ENCODE assay signal across 26 cellular contexts in genomic region chr3:51709675-51710074, GRCh38. TPM values are rescaled to one million over a fixed set of nuclear protein-coding genes. Genes with fewer than 3 reads are reported as not detected.
DNase-seq lines count a peak whose midpoint lies in the region; ATAC-seq, FAIRE-seq and TF ChIP-seq lines count a peak whose summit lies in the region.
"Had no signal": no experiment of that assay in that cellular context is flagged by ENCODE, and none has a peak within 500 bp of the region (broad histone marks: within the 10 kb centered on the region; RNA-seq: fewer than 3 reads in every experiment).

No MANE protein-coding gene starts in this region.

- no peak overlapping the region for H2BK15ac ChIP-seq in IMR-90 (ENCODE audit: low read depth, low read length)

- H3K4me3 Mint-ChIP-seq in activated T-cell treated with anti-CD3 and anti-CD28 coated beads, Interleukin-2, amount 50 U/mL, for 24 hours, result peak overlapping the region; percentile 50
- no peak overlapping the region for H3K4me3 Mint-ChIP-seq in central memory CD8-positive, alpha-beta T cell
- H3K4me3 Mint-ChIP-seq: H9 had no signal

- peaks cover 17% of the 10 kb centered on the region for H3K4me1 Mint-ChIP-seq in activated T-cell treated with anti-CD3 and anti-CD28 coated beads, Interleukin-2, amount 50 U/mL, for 24 hours (ENCODE audit: low read depth)
- peaks cover 34% of the 10 kb centered on the region for H3K4me1 Mint-ChIP-seq in central memory CD8-positive, alpha-beta T cell

- H2BK5ac ChIP-seq in IMR-90 (ENCODE audit: low read depth, low read length, poor library complexity, severe bottlenecking), result peak overlapping the region; percentile 29

- in situ Hi-C loops in IMR-90 (cut with MboI; ENCODE audit: low sequenced_read_pairs), result no loop called here

- H3K27ac Mint-ChIP-seq in activated T-cell treated with anti-CD3 and anti-CD28 coated beads, Interleukin-2, amount 50 U/mL, for 24 hours, result peak overlapping the region; percentile 95
- H3K27ac Mint-ChIP-seq in central memory CD8-positive, alpha-beta T cell (ENCODE audit: low read depth), result peak overlapping the region; percentile 81
- H3K27ac Mint-ChIP-seq: H9, neural progenitor cell had no signal

- H4K5ac ChIP-seq in IMR-90 (ENCODE audit: low read depth, low read length), result no peak overlapping the region

- intact Hi-C loops in IMR-90 (cut with micrococcal nuclease), result loop anchor here (5.0 kb wide), 1 partner anchor 93 kb away; no protein-coding TSS in a partner anchor
- intact Hi-C loops in sciatic nerve (cut with DNase I), result no loop called here

- peaks cover 3% of the 10 kb centered on the region; the same call in 1 of the 2 replicates for H3K9me1 ChIP-seq in IMR-90 (ENCODE audit: insufficient read depth, low read length)

- peak; percentile 26 for DNase-seq in activated T-cell treated with anti-CD3 and anti-CD28 coated beads, Interleukin-2, amount 50 U/mL, for 24 hours
- DNase-seq in activated T-cell treated with anti-CD3 and anti-CD28 coated beads for 4 hours (no peak), IMR-90 (no peak), sciatic nerve (ENCODE audit: low spot score) (peak; percentile 8), H54 (ENCODE audit: insufficient read length, low spot score) (no peak)
- no peak for DNase-seq in central memory CD8-positive, alpha-beta T cell (ENCODE audit: low spot score in 2 of 2)
- DNase-seq: C1 segment of cervical spinal cord; DMS153; GDM1; midbrain; NCI-H187; NCI-H226; PC-3; stimulated activated CD4-positive, alpha-beta T cell treated with anti-CD3 and anti-CD28 coated beads, Interleukin-1b, Interleukin-23, amount 100 ng/mL, for 48 hours; stomach had no signal

- TF ChIP-seq RAD21 in IMR-90 (IDR thresholded peaks at IDR 0.05; ENCODE audit: low read length), result no peak

- H4K91ac ChIP-seq in IMR-90 (ENCODE audit: insufficient read depth, low read depth, low read length), result no peak overlapping the region

- H4K8ac ChIP-seq in IMR-90 (ENCODE audit: low read depth in 2 of 2, low read length in 2 of 2), result no peak overlapping the region

- H3K9me3 ChIP-seq in IMR-90 (ENCODE audit: control insufficient read depth, insufficient read depth, low read length), result no peaks in the 10 kb centered on the region
- H3K9me3 ChIP-seq: adrenal gland, left lung, prostate gland, stomach, transverse colon had no signal

- no peak overlapping the region for H2AK5ac ChIP-seq in IMR-90 (ENCODE audit: low read depth, low read length)

- no CpG with 5 or more reads among the region's 4 CpGs for WGBS in IMR-90 (ENCODE audit: extremely low coverage in 2 of 2, insufficient read length in 1 of 2), 2 experiments

- no peaks in the 10 kb centered on the region for H3K4me1 ChIP-seq in IMR-90 (ENCODE audit: control insufficient read depth, insufficient read depth, low read length)
- H3K4me1 ChIP-seq: prostate gland had no signal

- H2BK20ac ChIP-seq in IMR-90 (ENCODE audit: low read depth, low read length), result no peak overlapping the region

- BruUV-seq in IMR-90 (replicated peaks; lab: Mats Ljungman, UMichigan), result no TSS peak

- H3K79me1 ChIP-seq in IMR-90 (ENCODE audit: low read depth in 1 of 2, low read length in 2 of 2), result no peaks in the 10 kb centered on the region

- POLR2A ChIA-PET in IMR-90 (lab: Charles Lee; ENCODE audit: unreplicated experiment), result no interaction called here

- dilution Hi-C loops in IMR-90 (cut with HindIII; ENCODE audit: low sequenced_read_pairs, unreplicated experiment), result no loop called here

- H3K27ac ChIP-seq in IMR-90 (ENCODE audit: insufficient read depth, low read length), result no peak overlapping the region
- H3K27ac ChIP-seq: adrenal gland, KMS-11, left lung, neural progenitor cell, prostate gland, stomach, transverse colon had no signal

- H3K27me3 Mint-ChIP-seq in activated T-cell treated with anti-CD3 and anti-CD28 coated beads, Interleukin-2, amount 50 U/mL, for 24 hours, result no peaks in the 10 kb centered on the region
- no peaks in the 10 kb centered on the region for H3K27me3 Mint-ChIP-seq in central memory CD8-positive, alpha-beta T cell

- no peaks in the 10 kb centered on the region for H3K9me3 Mint-ChIP-seq in activated T-cell treated with anti-CD3 and anti-CD28 coated beads, Interleukin-2, amount 50 U/mL, for 24 hours
- H3K9me3 Mint-ChIP-seq in central memory CD8-positive, alpha-beta T cell, result no peaks in the 10 kb centered on the region
- H3K9me3 Mint-ChIP-seq: H9, neural progenitor cell had no signal

- no peak for TF ChIP-seq CTCF in IMR-90 (conservative IDR thresholded peaks at IDR 0.05; ENCODE audit: low read depth, low read length)

- peaks cover 15% of the 10 kb centered on the region for H4K20me1 ChIP-seq in IMR-90 (ENCODE audit: insufficient read depth, low read length)

- CTCF ChIA-PET in IMR-90 (lab: Yijun Ruan, JAX), result no interaction called here

- no peak overlapping the region for H3K23ac ChIP-seq in IMR-90 (ENCODE audit: low read depth, low read length)

- TF ChIP-seq POLR2A in IMR-90 (IDR thresholded peaks at IDR 0.05; ENCODE audit: low read depth, low read length) (no peak), H54 (IDR thresholded peaks at IDR 0.05; ENCODE audit: low read depth, low read length) (no peak)

- no peak overlapping the region for H3K9ac ChIP-seq in IMR-90 (ENCODE audit: low read depth, low read length)
- H3K9ac ChIP-seq: KMS-11, neural progenitor cell had no signal

- peaks cover 10% of the 10 kb centered on the region for H3K36me3 Mint-ChIP-seq in activated T-cell treated with anti-CD3 and anti-CD28 coated beads, Interleukin-2, amount 50 U/mL, for 24 hours (ENCODE audit: low read depth)
- H3K36me3 Mint-ChIP-seq in central memory CD8-positive, alpha-beta T cell (ENCODE audit: insufficient read depth), result peaks cover 4% of the 10 kb centered on the region

- H3K27me3 ChIP-seq in IMR-90 (ENCODE audit: control insufficient read depth, insufficient read depth, low read length), result peaks cover 15% of the 10 kb centered on the region; the same call in 1 of the 2 replicates
- H3K27me3 ChIP-seq: adrenal gland had no signal

- no peaks in the 10 kb centered on the region for H3K36me3 ChIP-seq in IMR-90 (ENCODE audit: control insufficient read depth, insufficient read depth, low read length)
- H3K36me3 ChIP-seq: adrenal gland, neural progenitor cell, prostate gland, transverse colon had no signal

- no peak overlapping the region for H3K14ac ChIP-seq in IMR-90 (replicated peaks; ENCODE audit: low read depth, low read length)

- no peak overlapping the region for H3K56ac ChIP-seq in IMR-90 (ENCODE audit: extremely low read depth, insufficient read depth, low read length)

- H3K4me3 ChIP-seq in IMR-90 (ENCODE audit: insufficient read depth, low read depth, low read length), result no peak overlapping the region
- H3K4me3 ChIP-seq: adrenal gland, left lung, neural progenitor cell, prostate gland, stomach, transverse colon had no signal

- ATAC-seq in IMR-90 (ENCODE audit: low read depth), result no peak
- ATAC-seq in central memory CD8-positive, alpha-beta T cell (replicated peaks; ENCODE audit: extremely low read depth, poor library complexity, severe bottlenecking), result no peak
- ATAC-seq in sciatic nerve, result no peak
- no peak for ATAC-seq in GM19324 (IDR thresholded peaks at IDR 0.05; ENCODE audit: low FRiP score, unreplicated experiment)
- ATAC-seq in GM21737 (IDR thresholded peaks at IDR 0.05; ENCODE audit: unreplicated experiment), result no peak
- ATAC-seq: left lung, PC-3 had no signal

- no peak overlapping the region for H2AK9ac ChIP-seq in IMR-90 (replicated peaks; ENCODE audit: low read depth, low read length, poor library complexity)

- H3K4me2 ChIP-seq in IMR-90 (ENCODE audit: low read depth, low read length), result no peak overlapping the region
- H3K4me2 ChIP-seq: KMS-11, neural progenitor cell had no signal

- H2BK120ac ChIP-seq in IMR-90 (ENCODE audit: low read depth, low read length), result no peak overlapping the region

- no peak overlapping the region for H3K18ac ChIP-seq in IMR-90 (ENCODE audit: low read depth, low read length)

- H2AFZ ChIP-seq in IMR-90 (replicated peaks; ENCODE audit: low read length, poor library complexity), result no peak overlapping the region
- H2AFZ ChIP-seq: neural progenitor cell had no signal

- no peak overlapping the region for H3K4ac ChIP-seq in IMR-90 (ENCODE audit: low read depth, low read length)

- no peak for FAIRE-seq in H54 (lab: Jason Lieb, UNC)

TF ChIP-seq in IMR-90, 13 proteins besides CTCF, POLR2A, EP300 and RAD21 (continues in another document):
- no peak for TF ChIP-seq CEBPB (IDR thresholded peaks at IDR 0.05; ENCODE audit: low read depth, low read length)
- TF ChIP-seq CHD1 (IDR thresholded peaks at IDR 0.05; ENCODE audit: low read depth, low read length), result no peak
- TF ChIP-seq MXI1 (IDR thresholded peaks at IDR 0.05; ENCODE audit: borderline replicate concordance, low read depth, low read length), result no peak
- no peak for TF ChIP-seq NFE2L2 (IDR thresholded peaks at IDR 0.05; ENCODE audit: low read depth, low read length)
- no peak for TF ChIP-seq RCOR1 (IDR thresholded peaks at IDR 0.05; ENCODE audit: insufficient replicate concordance, low read length)
- no peak for TF ChIP-seq SMC3 (IDR thresholded peaks at IDR 0.05; ENCODE audit: low read depth, low read length)
- TF ChIP-seq FOS (IDR thresholded peaks at IDR 0.05; ENCODE audit: low read depth, low read length), result no peak
- no peak for TF ChIP-seq MAFK (IDR thresholded peaks at IDR 0.05; ENCODE audit: low read depth, low read length)
- TF ChIP-seq MAZ (IDR thresholded peaks at IDR 0.05; ENCODE audit: borderline replicate concordance, low read depth, low read length), result no peak
- TF ChIP-seq RFX5 (IDR thresholded peaks at IDR 0.05; ENCODE audit: low read depth, low read length), result no peak
- TF ChIP-seq, protein P1, sequence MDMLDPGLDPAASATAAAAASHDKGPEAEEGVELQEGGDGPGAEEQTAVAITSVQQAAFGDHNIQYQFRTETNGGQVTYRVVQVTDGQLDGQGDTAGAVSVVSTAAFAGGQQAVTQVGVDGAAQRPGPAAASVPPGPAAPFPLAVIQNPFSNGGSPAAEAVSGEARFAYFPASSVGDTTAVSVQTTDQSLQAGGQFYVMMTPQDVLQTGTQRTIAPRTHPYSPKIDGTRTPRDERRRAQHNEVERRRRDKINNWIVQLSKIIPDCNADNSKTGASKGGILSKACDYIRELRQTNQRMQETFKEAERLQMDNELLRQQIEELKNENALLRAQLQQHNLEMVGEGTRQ (IDR thresholded peaks at IDR 0.05; ENCODE audit: low read depth, low read length), result no peak
- no peak for TF ChIP-seq BHLHE40 (IDR thresholded peaks at IDR 0.05; ENCODE audit: low read depth, low read length)

RNA-seq across cellular contexts. Expression of gene GRM2, which starts 2.8 kb away (rescaled TPM):
- total RNA-seq in IMR-90 (2012; rRNA removed) (under 0.01 TPM in 2 replicates), sciatic nerve (0.40 TPM)
- 0.14 and 0.19 TPM in 2 replicates for polyA plus RNA-seq in IMR-90 (2012; rRNA removed)
- polyA plus RNA-seq in IMR-90 (2012; cell fraction: cytosol; rRNA removed), result 0.13 TPM in 1 of 2 replicates, not detected in the other
- polyA plus RNA-seq in IMR-90 (2012; cell fraction: nucleus; rRNA removed; ENCODE audit: low replicate concordance), result 0.86 and 2.7 TPM in 2 replicates
- total RNA-seq: HT-29, skeletal muscle tissue had no signal

RNA-seq across cellular contexts. Expression of gene TEX264, which starts 38.6 kb away (rescaled TPM):
- total RNA-seq in IMR-90 (2012; rRNA removed), result 26.9 and 30.3 TPM in 2 replicates
- 45.0 and 49.0 TPM in 2 replicates for polyA plus RNA-seq in IMR-90 (2012; rRNA removed)
- 31.4 and 67.7 TPM in 2 replicates for polyA plus RNA-seq in IMR-90 (2012; cell fraction: cytosol; rRNA removed)
- 46.0 and 57.8 TPM in 2 replicates for polyA plus RNA-seq in IMR-90 (2012; cell fraction: nucleus; rRNA removed; ENCODE audit: low replicate concordance)
- total RNA-seq in sciatic nerve, result 35.8 TPM

Comparison
In these comparisons a context has a peak if more than half of its experiments do, and no peak if none do; other contexts are left out.
1. DNase-seq: peak in activated T-cell treated with anti-CD3 and anti-CD28 coated beads, Interleukin-2, amount 50 U/mL, for 24 hours (single experiment) and sciatic nerve (single experiment); none in activated T-cell treated with anti-CD3 and anti-CD28 coated beads for 4 hours (single experiment), IMR-90 (single experiment), central memory CD8-positive, alpha-beta T cell (0 of 2) and H54 (single experiment).